ENCODE assay signal across 7 cellular contexts in genomic region chr6:74091133-74091793, GRCh38.
DNase-seq lines count a peak whose midpoint lies in the region; TF ChIP-seq lines count a peak whose summit lies in the region.

No MANE protein-coding gene starts in this region.

- intact Hi-C loops in breast epithelium (cut with DNase I; ENCODE audit: low total_unique reads), result loop anchor here (10.0 kb wide), 1 partner anchor 1114 kb away; the partner anchor contains the start of gene COL12A1

- H3K36me3 ChIP-seq in breast epithelium, result no peaks in the 10 kb centered on the region
- H3K36me3 ChIP-seq in liver (ENCODE audit: control insufficient read depth in 4 of 4, insufficient read depth in 3 of 4, low read depth in 1 of 4, low read length in 3 of 4), result no peaks in the 10 kb centered on the region

- WGBS in liver, result 49% methylated on average over 8 of the region's 8 CpGs

- TF ChIP-seq POLR2A in breast epithelium (IDR thresholded peaks at IDR 0.05), result no peak

- H3K9ac ChIP-seq in liver (ENCODE audit: low read depth in 1 of 2, low read length in 2 of 2), result no peak overlapping the region

- H3K4me3 ChIP-seq in GM12875 (ENCODE audit: low read depth, low read length) (no peak overlapping the region), HFF-Myc (replicated peaks; ENCODE audit: low read depth, low read length) (no peak overlapping the region), breast epithelium (no peak overlapping the region), liver (ENCODE audit: low read depth in 1 of 3, low read length in 3 of 3) (no peak overlapping the region)

- TF ChIP-seq CTCF in GM12875 (IDR thresholded peaks at IDR 0.05; ENCODE audit: borderline replicate concordance, insufficient read depth, low read depth, low read length) (peak; percentile 37; the same call in 1 of the 2 replicates), HFF-Myc (IDR thresholded peaks at IDR 0.05; ENCODE audit: low read depth, low read length, missing control alignments) (peak; percentile 61), breast epithelium (IDR thresholded peaks at IDR 0.05) (peak; percentile 55 to 65 (median 62)), liver (IDR thresholded peaks at IDR 0.05; ENCODE audit: low read depth, low read length, missing input control) (peak; percentile 68)

- H3K9me3 ChIP-seq in breast epithelium (no peaks in the 10 kb centered on the region), liver (ENCODE audit: control insufficient read depth in 4 of 4, low read length in 3 of 4) (no peaks in the 10 kb centered on the region)

- no peaks in the 10 kb centered on the region for H3K27me3 ChIP-seq in breast epithelium
- no peaks in the 10 kb centered on the region for H3K27me3 ChIP-seq in liver (ENCODE audit: control insufficient read depth in 4 of 4, insufficient read depth in 4 of 4, low read length in 3 of 4)

- no peaks in the 10 kb centered on the region for H3K4me1 ChIP-seq in breast epithelium
- peaks cover 0 to 5% (median 2%) of the 10 kb centered on the region in 4 donors for H3K4me1 ChIP-seq in liver (ENCODE audit: control insufficient read depth in 4 of 4, insufficient read depth in 4 of 4, low read length in 3 of 4)

- H3K27ac ChIP-seq in breast epithelium (no peak overlapping the region), liver (ENCODE audit: low read depth in 1 of 2, low read length in 2 of 2) (no peak overlapping the region)

- peak; percentile 72 to 81 for TF ChIP-seq RAD21 in liver (IDR thresholded peaks at IDR 0.05)

- no peak for DNase-seq in HFF-Myc (ENCODE audit: extremely low read depth, low read depth)
- peak; percentile 41 for DNase-seq in NCI-H2171 treated with DMSO at 0.1 percent for 48 hours (lab: John Stamatoyannopoulos, UW)
- no peak for DNase-seq in breast epithelium (ENCODE audit: low spot score in 2 of 2)
- DNase-seq in GM19238 (ENCODE audit: insufficient read length, low spot score), result no peak
- no peak for DNase-seq in HK-2 (ENCODE audit: unreplicated experiment)

TF ChIP-seq in liver, 16 proteins besides CTCF, POLR2A, EP300 and RAD21:
- TF ChIP-seq GABPA (IDR thresholded peaks at IDR 0.05 in 1 of 2, conservative IDR thresholded peaks at IDR 0.05 in 1 of 2) (no peak), SP1 (IDR thresholded peaks at IDR 0.05) (no peak), NR2F2 (IDR thresholded peaks at IDR 0.05) (no peak), RXRA (IDR thresholded peaks at IDR 0.05) (peak in 1 of 2 donors; percentile 11), HNF4A (conservative IDR thresholded peaks at IDR 0.05) (peak in 1 of 2 donors; percentile 7), YY1 (IDR thresholded peaks at IDR 0.05) (no peak), ATF3 (IDR thresholded peaks at IDR 0.05) (no peak)
